Comparison of ENCODE assay signal across 19 cellular contexts in the genomic region with DNA sequence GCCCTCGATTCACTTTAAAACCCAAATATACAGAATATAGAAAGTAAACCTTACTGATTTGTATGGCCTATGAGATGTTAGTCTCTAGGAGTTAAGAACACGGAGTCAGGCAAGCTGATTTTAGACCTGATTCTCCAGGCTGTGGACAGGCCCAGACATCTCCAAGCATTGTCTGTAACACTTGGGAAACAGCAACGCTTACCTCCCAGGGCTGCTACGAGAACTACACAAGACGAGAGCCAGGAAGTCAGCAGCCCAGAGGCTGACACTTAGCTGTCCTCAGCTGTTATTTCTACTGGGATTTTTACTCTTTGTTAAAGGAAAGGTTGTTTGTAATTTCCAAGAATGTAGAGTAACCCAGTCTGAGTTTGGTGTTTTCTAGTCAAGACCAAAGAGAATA.
A peak's percentile ranks its signal among the peaks of the same experiment; 100 is the strongest.
DNase-seq lines count a peak whose midpoint lies in the region; ATAC-seq, FAIRE-seq and TF ChIP-seq lines count a peak whose summit lies in the region.
"Had no signal": no experiment of that assay in that cellular context is flagged by ENCODE, and none has a peak within 500 bp of the region (broad histone marks: within the 10 kb centered on the region; RNA-seq: fewer than 3 reads in every experiment).

No MANE protein-coding gene starts in this region.

- WGBS in K562 (ENCODE audit: insufficient coverage, low coverage, missing lambda C conversion rate), result under 1% methylated on average over 5 of the region's 5 CpGs
- WGBS in smooth muscle cell (ENCODE audit: low lambda C conversion rate), result 52% methylated on average over 5 of the region's 5 CpGs
- WGBS in spleen, 5 donors, result 79 to 88% (median 82%) methylated on average over 5 of the region's 5 CpGs

- intact Hi-C loops in K562 (cut with micrococcal nuclease) (no loop called here), spleen (cut with DNase I; ENCODE audit: low total_unique reads) (no loop called here)

- H3K36me3 Mint-ChIP-seq in GM23338 (ENCODE audit: low read depth), result peaks cover 26% of the 10 kb centered on the region

- in situ Hi-C loops in K562 (cut with MboI), result no loop called here

- POLR2A ChIA-PET in K562 (lab: Yijun Ruan, JAX), result interaction anchor here (1.0 kb wide), 1 partner anchor 7 kb away, joined by 3 read pairs; no protein-coding TSS in a partner anchor

- CTCF ChIA-PET in K562 (lab: Yijun Ruan, JAX; ENCODE audit: low intra/inter-chr PET ratio), result no interaction called here

- no TSS peak for BruUV-seq in K562 (replicated peaks; lab: Mats Ljungman, UMichigan)

- H3K4me2 ChIP-seq in GM23338 (no peak overlapping the region), K562 (ENCODE audit: insufficient read depth, low read length) (no peak overlapping the region), smooth muscle cell (peak overlapping the region; percentile 21)

- H3K36me3 ChIP-seq in GM23338 (ENCODE audit: insufficient read depth) (peaks cover 13% of the 10 kb centered on the region; the same call in 1 of the 2 replicates), K562 (ENCODE audit: control insufficient read depth, insufficient read depth, low read length) (no peaks in the 10 kb centered on the region), smooth muscle cell (ENCODE audit: low read depth) (no peaks in the 10 kb centered on the region), spleen (no peaks in the 10 kb centered on the region)
- H3K36me3 ChIP-seq: colonic mucosa, heart right ventricle had no signal

- H3F3A ChIP-seq in GM23338 (replicated peaks; ENCODE audit: low read depth) (no peaks in the 10 kb centered on the region), smooth muscle cell (ENCODE audit: low read depth) (no peaks in the 10 kb centered on the region)

- H3K27ac ChIP-seq in GM23338 (ENCODE audit: low read depth), result no peak overlapping the region
- H3K27ac ChIP-seq in K562 (ENCODE audit: extremely low read depth, low read depth, low read length), result no peak overlapping the region
- peak overlapping the region; percentile 64 for H3K27ac ChIP-seq in smooth muscle cell (ENCODE audit: low read depth)
- no peak overlapping the region for H3K27ac ChIP-seq in spleen
- H3K27ac ChIP-seq: colonic mucosa, heart right ventricle had no signal

- no peak for TF ChIP-seq EP300 in K562 (IDR thresholded peaks at IDR 0.05; ENCODE audit: low read length)

- H3K4me1 ChIP-seq in GM23338 (ENCODE audit: insufficient read depth) (no peaks in the 10 kb centered on the region), K562 (replicated peaks in 1 of 2; ENCODE audit: control insufficient read depth in 2 of 2, insufficient read depth in 2 of 2, low read length in 2 of 2) (no peaks in the 10 kb centered on the region), smooth muscle cell (ENCODE audit: low read depth) (no peaks in the 10 kb centered on the region), spleen (no peaks in the 10 kb centered on the region)
- H3K4me1 ChIP-seq: colonic mucosa, heart right ventricle had no signal

- H3K4me3 ChIP-seq in GM23338 (no peak overlapping the region), K562 (no peak overlapping the region), fibroblast of villous mesenchyme (ENCODE audit: low read depth, low read length) (no peak overlapping the region), smooth muscle cell (no peak overlapping the region), spleen (no peak overlapping the region)
- H3K4me3 ChIP-seq: colonic mucosa, heart right ventricle had no signal

- H3K9me3 ChIP-seq in K562 (replicated peaks; ENCODE audit: control insufficient read depth, insufficient read depth, low read depth, low read length), result no peaks in the 10 kb centered on the region
- no peaks in the 10 kb centered on the region for H3K9me3 ChIP-seq in smooth muscle cell (replicated peaks; ENCODE audit: low read depth)
- no peaks in the 10 kb centered on the region for H3K9me3 ChIP-seq in spleen
- H3K9me3 ChIP-seq: colonic mucosa, heart right ventricle had no signal

- H3K9ac ChIP-seq in K562 (ENCODE audit: insufficient read depth in 1 of 2, low read depth in 2 of 2, low read length in 2 of 2) (no peak overlapping the region), smooth muscle cell (ENCODE audit: low read depth) (no peak overlapping the region)

- H3K9me1 ChIP-seq in K562 (ENCODE audit: control insufficient read depth, insufficient read depth, low read length), result no peaks in the 10 kb centered on the region

- peak; percentile 40; the same call in 2 of the 3 replicates for ATAC-seq in GM23338
- peak; percentile 32; the same call in 2 of the 3 replicates for ATAC-seq in K562
- ATAC-seq: heart right ventricle, right cardiac atrium had no signal

- TF ChIP-seq RAD21 in K562 (CRISPR knock-in tag; conservative IDR thresholded peaks at IDR 0.05 in 1 of 2, IDR thresholded peaks at IDR 0.05 in 1 of 2), result no peak

- TF ChIP-seq CTCF in GM23338 (conservative IDR thresholded peaks at IDR 0.05; ENCODE audit: low read depth in 2 of 2) (no peak), K562 (IDR thresholded peaks at IDR 0.05 in 2 of 3, conservative IDR thresholded peaks at IDR 0.05 in 1 of 3; ENCODE audit: insufficient read depth in 2 of 3, low read depth in 1 of 3, low read length in 3 of 3) (no peak), fibroblast of villous mesenchyme (IDR thresholded peaks at IDR 0.05; ENCODE audit: insufficient read depth, low read depth, low read length) (no peak), smooth muscle cell (IDR thresholded peaks at IDR 0.05; ENCODE audit: borderline replicate concordance, insufficient read depth, poor library complexity, severe bottlenecking) (no peak), spleen (IDR thresholded peaks at IDR 0.05 in 8 of 11, conservative IDR thresholded peaks at IDR 0.05 in 3 of 11) (no peak)

- H3K27me3 ChIP-seq in GM23338 (ENCODE audit: insufficient read depth), result no peaks in the 10 kb centered on the region
- peaks cover 10 to 26% of the 10 kb centered on the region in 2 experiments; a peak in 3 of 5 replicates for H3K27me3 ChIP-seq in K562 (ENCODE audit: control insufficient read depth in 2 of 2, insufficient read depth in 2 of 2, low read length in 2 of 2)
- H3K27me3 ChIP-seq in smooth muscle cell (ENCODE audit: low read depth), result no peaks in the 10 kb centered on the region
- H3K27me3 ChIP-seq in spleen (replicated peaks in 1 of 7), result no peaks in the 10 kb centered on the region
- H3K27me3 ChIP-seq: colonic mucosa had no signal

- H3K9me2 ChIP-seq in GM23338 (ENCODE audit: insufficient read depth), result no peaks in the 10 kb centered on the region

- H3K27me3 Mint-ChIP-seq in GM23338 (ENCODE audit: insufficient read depth, low read depth, poor library complexity), result no peaks in the 10 kb centered on the region

- no peaks in the 10 kb centered on the region for H3K9me3 Mint-ChIP-seq in GM23338

- no peak for FAIRE-seq in K562 (lab: Jason Lieb, UNC)
- FAIRE-seq: kidney had no signal

- no peaks in the 10 kb centered on the region for H4K20me1 ChIP-seq in GM23338 (replicated peaks; ENCODE audit: insufficient read depth)
- no peaks in the 10 kb centered on the region for H4K20me1 ChIP-seq in K562 (replicated peaks; ENCODE audit: control insufficient read depth, insufficient read depth, low read length)
- H4K20me1 ChIP-seq in smooth muscle cell (ENCODE audit: low read depth), result no peaks in the 10 kb centered on the region

- DNase-seq in GM23338 (ENCODE audit: low spot score), result no peak
- no peak for DNase-seq in K562 (ENCODE audit: extremely low read depth in 1 of 4, low spot score in 3 of 4)
- peak; percentile 44 for DNase-seq in fibroblast of villous mesenchyme (ENCODE audit: low read depth)
- DNase-seq in smooth muscle cell (lab: John Stamatoyannopoulos, UW; ENCODE audit: unreplicated experiment), result no peak
- DNase-seq in spleen, result no peak
- no peak for DNase-seq in RPMI8226
- DNase-seq in stimulated activated CD4-positive, alpha-beta T cell treated with anti-CD3 and anti-CD28 coated beads, Interleukin-2, amount 100 ng/mL, for 48 hours, result no peak
- DNase-seq in SW480 (ENCODE audit: low spot score), result no peak
- DNase-seq: activated CD4-positive, alpha-beta T cell treated with anti-CD3 and anti-CD28 coated beads for 4 hours; activated CD8-positive, alpha-beta memory T cell treated with anti-CD3 and anti-CD28 coated beads, Interleukin-2, amount 50 U/mL, for 4 hours; colonic mucosa; H7; heart right ventricle; kidney; MV-4-11; NCI-H2107; NCI-H526 treated with DMSO at 0.1 percent for 48 hours; right cardiac atrium; stimulated activated CD4-positive, alpha-beta T cell treated with anti-CD3 and anti-CD28 coated beads, Interleukin-1b, Interleukin-23, amount 100 ng/mL, for 48 hours had no signal

- peaks cover 3% of the 10 kb centered on the region; the same call in 1 of the 3 replicates for H3K4me1 Mint-ChIP-seq in GM23338

- H2AFZ ChIP-seq in GM23338 (no peak overlapping the region), K562 (ENCODE audit: low read depth, low read length) (no peak overlapping the region), smooth muscle cell (ENCODE audit: low read depth) (no peak overlapping the region)

- H3K79me2 ChIP-seq in GM23338 (replicated peaks; ENCODE audit: insufficient read depth) (no peaks in the 10 kb centered on the region), K562 (ENCODE audit: control insufficient read depth, insufficient read depth, low read length) (no peaks in the 10 kb centered on the region), smooth muscle cell (ENCODE audit: low read depth) (no peaks in the 10 kb centered on the region)

- H3K4me3 Mint-ChIP-seq in GM23338, result no peak overlapping the region

- peak overlapping the region; percentile 87 for H3K27ac Mint-ChIP-seq in GM23338

- TF ChIP-seq POLR2A in K562 (conservative IDR thresholded peaks at IDR 0.05) (no peak), spleen (IDR thresholded peaks at IDR 0.05) (no peak)

TF ChIP-seq in K562, 482 proteins besides CTCF, POLR2A, EP300 and RAD21 (continues in another document):
- TF ChIP-seq SPI1 (IDR thresholded peaks at IDR 0.05; ENCODE audit: borderline replicate concordance, low read depth, low read length), result no peak
- TF ChIP-seq, protein P1, sequence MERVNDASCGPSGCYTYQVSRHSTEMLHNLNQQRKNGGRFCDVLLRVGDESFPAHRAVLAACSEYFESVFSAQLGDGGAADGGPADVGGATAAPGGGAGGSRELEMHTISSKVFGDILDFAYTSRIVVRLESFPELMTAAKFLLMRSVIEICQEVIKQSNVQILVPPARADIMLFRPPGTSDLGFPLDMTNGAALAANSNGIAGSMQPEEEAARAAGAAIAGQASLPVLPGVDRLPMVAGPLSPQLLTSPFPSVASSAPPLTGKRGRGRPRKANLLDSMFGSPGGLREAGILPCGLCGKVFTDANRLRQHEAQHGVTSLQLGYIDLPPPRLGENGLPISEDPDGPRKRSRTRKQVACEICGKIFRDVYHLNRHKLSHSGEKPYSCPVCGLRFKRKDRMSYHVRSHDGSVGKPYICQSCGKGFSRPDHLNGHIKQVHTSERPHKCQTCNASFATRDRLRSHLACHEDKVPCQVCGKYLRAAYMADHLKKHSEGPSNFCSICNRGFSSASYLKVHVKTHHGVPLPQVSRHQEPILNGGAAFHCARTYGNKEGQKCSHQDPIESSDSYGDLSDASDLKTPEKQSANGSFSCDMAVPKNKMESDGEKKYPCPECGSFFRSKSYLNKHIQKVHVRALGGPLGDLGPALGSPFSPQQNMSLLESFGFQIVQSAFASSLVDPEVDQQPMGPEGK (CRISPR knock-in tag; IDR thresholded peaks at IDR 0.05; ENCODE audit: borderline replicate concordance), result no peak
